ENCODE assay signal across 8 cellular contexts in genomic region chr12:6942331-6942665, GRCh38. TPM values are rescaled to one million over a fixed set of nuclear protein-coding genes. Genes with fewer than 3 reads are reported as not detected.
A peak's percentile ranks its signal among the peaks of the same experiment; 100 is the strongest.
DNase-seq lines count a peak whose midpoint lies in the region; ATAC-seq and TF ChIP-seq lines count a peak whose summit lies in the region.
"Had no signal": no experiment of that assay in that cellular context is flagged by ENCODE, and none has a peak within 500 bp of the region (broad histone marks: within the 10 kb centered on the region; RNA-seq: fewer than 3 reads in every experiment).

No MANE protein-coding gene starts in this region.

- intact Hi-C loops in activated T-helper 2 cell treated with anti-CD3 and anti-CD28 coated beads, Interferon-gamma antibody, Interleukin-2, Interleukin-4, amounts not matched to agents 10 μg/mL and 5 μg/mL and 100 μg/mL, durations not matched to agents 14 hours and 24 hours and 36 hours (cut with micrococcal nuclease), result loop anchor here (5.0 to 10.0 kb wide), 3 partner anchors 75 to 1053 kb away; partner anchors contain the start of genes C1RL and LPCAT3

- no peaks in the 10 kb centered on the region for H3K9me3 ChIP-seq in DND-41 (ENCODE audit: insufficient read depth, low read length, severe bottlenecking)
- no peaks in the 10 kb centered on the region for H3K9me3 ChIP-seq in muscle layer of colon (ENCODE audit: low read length)

- no peaks in the 10 kb centered on the region for H3K9me3 Mint-ChIP-seq in activated T-helper 2 cell treated with anti-CD3 and anti-CD28 coated beads, Interferon-gamma antibody, Interleukin-2, Interleukin-4, amounts not matched to agents 10 μg/mL and 5 μg/mL and 100 μg/mL, durations not matched to agents 14 hours and 24 hours and 36 hours

- H3K27me3 Mint-ChIP-seq in activated T-helper 2 cell treated with anti-CD3 and anti-CD28 coated beads, Interferon-gamma antibody, Interleukin-2, Interleukin-4, amounts not matched to agents 10 μg/mL and 5 μg/mL and 100 μg/mL, durations not matched to agents 14 hours and 24 hours and 36 hours (ENCODE audit: low read depth), result no peaks in the 10 kb centered on the region

- H3K4me3 Mint-ChIP-seq in activated T-helper 2 cell treated with anti-CD3 and anti-CD28 coated beads, Interferon-gamma antibody, Interleukin-2, Interleukin-4, amounts not matched to agents 10 μg/mL and 5 μg/mL and 100 μg/mL, durations not matched to agents 14 hours and 24 hours and 36 hours (ENCODE audit: low read depth), result no peak overlapping the region

- H3K27ac Mint-ChIP-seq in activated T-helper 2 cell treated with anti-CD3 and anti-CD28 coated beads, Interferon-gamma antibody, Interleukin-2, Interleukin-4, amounts not matched to agents 10 μg/mL and 5 μg/mL and 100 μg/mL, durations not matched to agents 14 hours and 24 hours and 36 hours, result peak overlapping the region; percentile 99

- H3K36me3 Mint-ChIP-seq in activated T-helper 2 cell treated with anti-CD3 and anti-CD28 coated beads, Interferon-gamma antibody, Interleukin-2, Interleukin-4, amounts not matched to agents 10 μg/mL and 5 μg/mL and 100 μg/mL, durations not matched to agents 14 hours and 24 hours and 36 hours (ENCODE audit: low read depth), result peaks cover 37% of the 10 kb centered on the region

- DNase-seq in DND-41, result peak; percentile 47
- no peak for DNase-seq in activated T-helper 2 cell treated with anti-CD3 and anti-CD28 coated beads, Interferon-gamma antibody, Interleukin-2, Interleukin-4, amounts not matched to agents 10 μg/mL and 5 μg/mL and 100 μg/mL, durations not matched to agents 14 hours and 24 hours and 36 hours (ENCODE audit: low spot score)
- no peak for DNase-seq in COR-L47 (lab: John Stamatoyannopoulos, UW)
- DNase-seq in T1000 (lab: John Stamatoyannopoulos, UW), result no peak
- DNase-seq in NOMO-1 treated with dmso at 0.1 percent for 144 hours (lab: John Stamatoyannopoulos, UW; ENCODE audit: unreplicated experiment), result no peak

- H3K27me3 ChIP-seq in DND-41 (ENCODE audit: insufficient read depth, low read length, poor library complexity), result no peaks in the 10 kb centered on the region
- H3K27me3 ChIP-seq in muscle layer of colon (ENCODE audit: control insufficient read depth in 1 of 2, insufficient read depth in 2 of 2, low read length in 2 of 2), result no peaks in the 10 kb centered on the region

- H3K27ac ChIP-seq in DND-41 (ENCODE audit: low read length) (peak overlapping the region; percentile 99), muscle layer of colon (ENCODE audit: low read depth, low read length) (peak overlapping the region; percentile 87)

- ATAC-seq in DND-41 (ENCODE audit: insufficient read depth, low read depth), result no peak

- no peaks in the 10 kb centered on the region for H4K20me1 ChIP-seq in DND-41 (ENCODE audit: insufficient read depth, low read length)

- peaks cover 27% of the 10 kb centered on the region for H3K79me2 ChIP-seq in DND-41 (ENCODE audit: insufficient read depth, low read length)

- peak overlapping the region; percentile 93; the same call in 1 of the 2 replicates for H3K9ac ChIP-seq in DND-41 (ENCODE audit: low read depth, low read length)
- H3K9ac ChIP-seq in muscle layer of colon (ENCODE audit: low read length), result peak overlapping the region; percentile 91

- H3K36me3 ChIP-seq in DND-41 (ENCODE audit: insufficient read depth, low read length), result peaks cover 51% of the 10 kb centered on the region
- H3K36me3 ChIP-seq in muscle layer of colon (ENCODE audit: insufficient read depth, low read length), result peaks cover 37% of the 10 kb centered on the region

- H3K4me3 ChIP-seq in DND-41 (ENCODE audit: low read depth in 1 of 2, low read length in 2 of 2), result no peak overlapping the region
- no peak overlapping the region for H3K4me3 ChIP-seq in muscle layer of colon (ENCODE audit: low read depth in 1 of 2, low read length in 2 of 2)

- H3K4me1 ChIP-seq in DND-41 (ENCODE audit: insufficient read depth, low read length), result peaks cover 52% of the 10 kb centered on the region
- H3K4me1 ChIP-seq in muscle layer of colon (ENCODE audit: insufficient read depth, low read length), result peaks cover 42% of the 10 kb centered on the region

- H3K4me2 ChIP-seq in DND-41 (ENCODE audit: insufficient read depth, low read length), result no peak overlapping the region

- H2AFZ ChIP-seq in DND-41 (ENCODE audit: low read depth, low read length), result no peak overlapping the region

- peaks cover 38% of the 10 kb centered on the region for H3K4me1 Mint-ChIP-seq in activated T-helper 2 cell treated with anti-CD3 and anti-CD28 coated beads, Interferon-gamma antibody, Interleukin-2, Interleukin-4, amounts not matched to agents 10 μg/mL and 5 μg/mL and 100 μg/mL, durations not matched to agents 14 hours and 24 hours and 36 hours (ENCODE audit: low read depth)

- no peak for TF ChIP-seq CTCF in DND-41 (IDR thresholded peaks at IDR 0.05; ENCODE audit: borderline replicate concordance, extremely low read depth, low read length, poor library complexity, severe bottlenecking)

RNA-seq across cellular contexts. Expression of gene RNU7-1, which starts 1.3 kb away (rescaled TPM):
- total RNA-seq in activated T-helper 2 cell treated with anti-CD3 and anti-CD28 coated beads, Interferon-gamma antibody, Interleukin-2, Interleukin-4, amounts not matched to agents 10 μg/mL and 5 μg/mL and 100 μg/mL, durations not matched to agents 14 hours and 24 hours and 36 hours, result not detected in 2 replicates
- total RNA-seq: frontal cortex; T-helper 1 cell treated with Interleukin-12 subunit alpha and Interleukin-12 subunit beta and Interleukin-4 antibody, amounts not matched to agents 30 ng/mL and 1 ng/mL, for 36 hours had no signal

RNA-seq across cellular contexts. Expression of gene C12orf57, which starts 1.5 kb away (rescaled TPM):
- total RNA-seq in activated T-helper 2 cell treated with anti-CD3 and anti-CD28 coated beads, Interferon-gamma antibody, Interleukin-2, Interleukin-4, amounts not matched to agents 10 μg/mL and 5 μg/mL and 100 μg/mL, durations not matched to agents 14 hours and 24 hours and 36 hours, result 158 and 173 TPM in 2 replicates

RNA-seq across cellular contexts. Expression of gene PTPN6, which starts 8.9 kb away (rescaled TPM):
- 250 and 252 TPM in 2 replicates for total RNA-seq in activated T-helper 2 cell treated with anti-CD3 and anti-CD28 coated beads, Interferon-gamma antibody, Interleukin-2, Interleukin-4, amounts not matched to agents 10 μg/mL and 5 μg/mL and 100 μg/mL, durations not matched to agents 14 hours and 24 hours and 36 hours

RNA-seq across cellular contexts. Expression of gene ATN1, which starts 14.5 kb away (rescaled TPM):
- 66.8 and 70.5 TPM in 2 replicates for total RNA-seq in activated T-helper 2 cell treated with anti-CD3 and anti-CD28 coated beads, Interferon-gamma antibody, Interleukin-2, Interleukin-4, amounts not matched to agents 10 μg/mL and 5 μg/mL and 100 μg/mL, durations not matched to agents 14 hours and 24 hours and 36 hours

RNA-seq across cellular contexts. Expression of gene ENO2, which starts 27.9 kb away (rescaled TPM):
- total RNA-seq in activated T-helper 2 cell treated with anti-CD3 and anti-CD28 coated beads, Interferon-gamma antibody, Interleukin-2, Interleukin-4, amounts not matched to agents 10 μg/mL and 5 μg/mL and 100 μg/mL, durations not matched to agents 14 hours and 24 hours and 36 hours, result 230 and 235 TPM in 2 replicates
